9 cellular contexts compared by ENCODE assay signal in genomic region chr11:125070699-125071254, GRCh38. TPM values are rescaled to one million over a fixed set of nuclear protein-coding genes. Genes with fewer than 3 reads are reported as not detected.
A peak's percentile ranks its signal among the peaks of the same experiment; 100 is the strongest.
DNase-seq lines count a peak whose midpoint lies in the region; ATAC-seq and TF ChIP-seq lines count a peak whose summit lies in the region.
"Had no signal": no experiment of that assay in that cellular context is flagged by ENCODE, and none has a peak within 500 bp of the region (broad histone marks: within the 10 kb centered on the region; RNA-seq: fewer than 3 reads in every experiment).

No MANE protein-coding gene starts in this region.

- peaks cover 17% of the 10 kb centered on the region for H3K4me1 Mint-ChIP-seq in activated CD8-positive, alpha-beta T cell treated with anti-CD3 and anti-CD28 coated beads for 36 hours (ENCODE audit: low read depth)
- peaks cover 24% of the 10 kb centered on the region for H3K4me1 Mint-ChIP-seq in endothelial cell (ENCODE audit: unreplicated experiment)

- intact Hi-C loops in activated CD8-positive, alpha-beta T cell treated with anti-CD3 and anti-CD28 coated beads for 36 hours (cut with micrococcal nuclease): no loop called here
- intact Hi-C loops in left cardiac atrium (cut with DNase I): no loop called here
- intact Hi-C loops in spleen (cut with DNase I; ENCODE audit: low total_unique reads): no loop called here

- H3K9ac ChIP-seq in DND-41 (ENCODE audit: low read depth, low read length): no peak overlapping the region
- H3K9ac ChIP-seq: KMS-11 had no signal

- H4K20me1 ChIP-seq in DND-41 (ENCODE audit: insufficient read depth, low read length): no peaks in the 10 kb centered on the region

- H3K27ac Mint-ChIP-seq in activated CD8-positive, alpha-beta T cell treated with anti-CD3 and anti-CD28 coated beads for 36 hours: no peak overlapping the region
- no peak overlapping the region for H3K27ac Mint-ChIP-seq in endothelial cell (ENCODE audit: unreplicated experiment)

- 22 to 31% (median 25%) methylated on average over 7 of the region's 7 CpGs for WGBS in spleen, 5 donors

- H2AFZ ChIP-seq in DND-41 (ENCODE audit: low read depth, low read length): no peak overlapping the region

- DNase-seq in DND-41: no peak
- peak; percentile 60 for DNase-seq in activated CD8-positive, alpha-beta T cell treated with anti-CD3 and anti-CD28 coated beads for 36 hours
- DNase-seq in left cardiac atrium: peak; percentile 78
- DNase-seq in spleen: peak; percentile 90
- no peak for DNase-seq in endothelial cell (ENCODE audit: low spot score)
- DNase-seq in kidney glomerular epithelial cell (lab: John Stamatoyannopoulos, UW): no peak

- no peaks in the 10 kb centered on the region for H3K36me3 Mint-ChIP-seq in activated CD8-positive, alpha-beta T cell treated with anti-CD3 and anti-CD28 coated beads for 36 hours (ENCODE audit: low read depth)
- H3K36me3 Mint-ChIP-seq in endothelial cell (ENCODE audit: low read depth, unreplicated experiment): no peaks in the 10 kb centered on the region

- ATAC-seq in DND-41 (ENCODE audit: insufficient read depth, low read depth) (peak; percentile 33; the same call in 1 of the 3 replicates), GM19467 (IDR thresholded peaks at IDR 0.05; ENCODE audit: unreplicated experiment) (peak; percentile 62), HG03460 (IDR thresholded peaks at IDR 0.05; ENCODE audit: unreplicated experiment) (peak; percentile 62), left cardiac atrium (peak; percentile 73 to 96)
- ATAC-seq in activated CD8-positive, alpha-beta T cell treated with anti-CD3 and anti-CD28 coated beads for 36 hours: peak; percentile 91

- H3K4me1 ChIP-seq in DND-41 (ENCODE audit: insufficient read depth, low read length) (no peaks in the 10 kb centered on the region), spleen (peaks cover 24 to 84% (median 62%) of the 10 kb centered on the region in 6 donors)

- TF ChIP-seq CTCF in DND-41 (IDR thresholded peaks at IDR 0.05; ENCODE audit: borderline replicate concordance, extremely low read depth, low read length, poor library complexity, severe bottlenecking): no peak
- TF ChIP-seq CTCF in activated CD8-positive, alpha-beta T cell treated with anti-CD3 and anti-CD28 coated beads for 36 hours (IDR thresholded peaks at IDR 0.05): no peak
- TF ChIP-seq CTCF in spleen (IDR thresholded peaks at IDR 0.05 in 8 of 11, conservative IDR thresholded peaks at IDR 0.05 in 3 of 11): no peak
- no peak for TF ChIP-seq CTCF in endothelial cell (IDR thresholded peaks at IDR 0.05; ENCODE audit: unreplicated experiment)

- no peaks in the 10 kb centered on the region for H3K79me2 ChIP-seq in DND-41 (ENCODE audit: insufficient read depth, low read length)

- TF ChIP-seq POLR2A in spleen (IDR thresholded peaks at IDR 0.05): no peak

- CTCF ChIA-PET in activated CD8-positive, alpha-beta T cell treated with anti-CD3 and anti-CD28 coated beads for 36 hours (lab: Charles Lee): interaction anchor here (0.8 kb wide), 1 partner anchor 53 kb away, joined by 3 read pairs; no protein-coding TSS in a partner anchor

- H3K4me2 ChIP-seq in DND-41 (ENCODE audit: insufficient read depth, low read length): no peak overlapping the region
- H3K4me2 ChIP-seq: KMS-11 had no signal

- H3K4me3 Mint-ChIP-seq in activated CD8-positive, alpha-beta T cell treated with anti-CD3 and anti-CD28 coated beads for 36 hours: no peak overlapping the region
- no peak overlapping the region for H3K4me3 Mint-ChIP-seq in endothelial cell (ENCODE audit: unreplicated experiment)

- H3K27me3 Mint-ChIP-seq in activated CD8-positive, alpha-beta T cell treated with anti-CD3 and anti-CD28 coated beads for 36 hours: peaks cover 6% of the 10 kb centered on the region
- H3K27me3 Mint-ChIP-seq in endothelial cell (ENCODE audit: unreplicated experiment): peaks cover 19% of the 10 kb centered on the region

- POLR2A ChIA-PET in activated CD8-positive, alpha-beta T cell treated with anti-CD3 and anti-CD28 coated beads for 36 hours (lab: Charles Lee): interaction anchor here (0.6 kb wide), 2 partner anchors 234 to 1710 kb away, joined by 3 read pairs; no protein-coding TSS in a partner anchor

- H3K36me3 ChIP-seq in DND-41 (ENCODE audit: insufficient read depth, low read length): no peaks in the 10 kb centered on the region
- no peaks in the 10 kb centered on the region for H3K36me3 ChIP-seq in spleen

- no peaks in the 10 kb centered on the region for H3K9me3 Mint-ChIP-seq in activated CD8-positive, alpha-beta T cell treated with anti-CD3 and anti-CD28 coated beads for 36 hours
- no peaks in the 10 kb centered on the region for H3K9me3 Mint-ChIP-seq in endothelial cell (ENCODE audit: unreplicated experiment)

- H3K27me3 ChIP-seq in DND-41 (ENCODE audit: insufficient read depth, low read length, poor library complexity) (no peaks in the 10 kb centered on the region), spleen (replicated peaks in 1 of 7) (peaks cover 0 to 4% (median 0%) of the 10 kb centered on the region in 7 donors)

- H3K9me3 ChIP-seq in DND-41 (ENCODE audit: insufficient read depth, low read length, severe bottlenecking) (no peaks in the 10 kb centered on the region), spleen (no peaks in the 10 kb centered on the region)

- H3K4me3 ChIP-seq in DND-41 (ENCODE audit: low read depth in 1 of 2, low read length in 2 of 2) (no peak overlapping the region), spleen (peak overlapping the region in 1 of 8 donors; percentile 25)

- no peak overlapping the region for H3K27ac ChIP-seq in DND-41 (ENCODE audit: low read length)
- peak overlapping the region; percentile 50 to 90 (median 82) for H3K27ac ChIP-seq in spleen
- H3K27ac ChIP-seq: KMS-11 had no signal

RNA-seq across cellular contexts. Expression of gene SLC37A2, which starts 7.7 kb away (rescaled TPM):
- total RNA-seq in activated CD8-positive, alpha-beta T cell treated with anti-CD3 and anti-CD28 coated beads for 36 hours: under 1 TPM; 0.70 to 0.74 TPM
- total RNA-seq in left cardiac atrium (1 to 10 TPM; 6.0 to 8.9 TPM), spleen (10 to 100 TPM; 37.1 to 85.7 (median 59.0) TPM), endothelial cell (ENCODE audit: unreplicated experiment) (0.49 TPM)
- 10 to 100 TPM in 1 of 3 donors, 1 to 10 TPM in 2; 3.5 to 19.2 (median 6.6) TPM for polyA plus RNA-seq in spleen

RNA-seq across cellular contexts. Expression of gene TMEM218, which starts 40.6 kb away (rescaled TPM):
- total RNA-seq in activated CD8-positive, alpha-beta T cell treated with anti-CD3 and anti-CD28 coated beads for 36 hours: 10 to 100 TPM; 12.7 to 13.3 TPM
- total RNA-seq in left cardiac atrium (10 to 100 TPM; 10.9 to 12.8 TPM), spleen (10 to 100 TPM; 12.0 to 23.1 (median 17.9) TPM), endothelial cell (ENCODE audit: unreplicated experiment) (11.4 TPM)
- polyA plus RNA-seq in spleen: 10 to 100 TPM; 28.0 to 34.7 (median 30.1) TPM

Comparison
In these comparisons a context has a peak if more than half of its experiments do, and no peak if none do; other contexts are left out.
1. ATAC-seq: peak in every context shown above with its lines; median percentile 91 in activated CD8-positive, alpha-beta T cell treated with anti-CD3 and anti-CD28 coated beads for 36 hours; 84 in left cardiac atrium; 62 in GM19467; 62 in HG03460; 33 in DND-41.
2. DNase-seq: peak in activated CD8-positive, alpha-beta T cell treated with anti-CD3 and anti-CD28 coated beads for 36 hours (single experiment), left cardiac atrium (single experiment) and spleen (single experiment); none in DND-41 (single experiment), endothelial cell (single experiment) and kidney glomerular epithelial cell (single experiment).